In the genomic region with DNA sequence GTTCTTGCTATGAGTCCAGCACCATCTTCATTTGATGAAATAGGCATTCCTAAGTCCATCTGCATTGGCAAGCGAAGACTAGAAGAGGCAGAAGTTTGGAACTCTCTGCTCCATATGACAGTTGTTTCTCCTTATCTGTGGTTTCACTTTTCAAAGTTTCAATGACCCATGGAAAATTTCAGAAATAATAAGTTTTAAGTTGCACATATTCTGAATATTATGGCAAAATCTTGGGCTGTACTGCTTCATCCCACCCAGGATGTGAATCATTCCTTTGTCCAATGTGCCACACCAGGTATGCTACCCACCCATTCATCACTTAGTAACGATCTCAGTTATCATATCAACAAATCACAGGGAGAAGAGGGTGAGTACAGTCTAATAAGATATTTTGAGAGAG, we compare ENCODE assay signal across 22 cellular contexts.
A peak's percentile ranks its signal among the peaks of the same experiment; 100 is the strongest.
DNase-seq lines count a peak whose midpoint lies in the region; ATAC-seq, FAIRE-seq and TF ChIP-seq lines count a peak whose summit lies in the region.
"Had no signal": no experiment of that assay in that cellular context is flagged by ENCODE, and none has a peak within 500 bp of the region (broad histone marks: within the 10 kb centered on the region; RNA-seq: fewer than 3 reads in every experiment).

No MANE protein-coding gene starts in this region.

- POLR2A ChIA-PET in MCF 10A (lab: Yijun Ruan, JAX), result interaction anchor here (1.5 kb wide), 1 partner anchor 12 kb away, joined by 4 read pairs; no protein-coding TSS in a partner anchor
- POLR2A ChIA-PET in CD4-positive, alpha-beta T cell (lab: Charles Lee), result no interaction called here

- dilution Hi-C loops in mammary epithelial cell (cut with HindIII; ENCODE audit: low sequenced_read_pairs), result no loop called here

- H3K79me2 ChIP-seq in mammary epithelial cell (ENCODE audit: insufficient read depth, low read length), result no peaks in the 10 kb centered on the region

- H3K9me3 Mint-ChIP-seq in MCF 10A (ENCODE audit: unreplicated experiment), result no peaks in the 10 kb centered on the region
- H3K9me3 Mint-ChIP-seq in CD4-positive, alpha-beta T cell, result no peaks in the 10 kb centered on the region
- H3K9me3 Mint-ChIP-seq: GM23338 had no signal

- H3K9ac ChIP-seq in mammary epithelial cell (ENCODE audit: insufficient read depth, low read length), result no peak overlapping the region

- no peak overlapping the region for H3K4me3 ChIP-seq in breast epithelium
- H3K4me3 ChIP-seq in mammary epithelial cell (replicated peaks in 1 of 3; ENCODE audit: insufficient read depth in 1 of 3, low read depth in 2 of 3, low read length in 3 of 3), result no peak overlapping the region
- H3K4me3 ChIP-seq: GM23338 had no signal

- H3K27ac Mint-ChIP-seq in MCF 10A (ENCODE audit: low read depth, unreplicated experiment), result peak overlapping the region; percentile 34
- no peak overlapping the region for H3K27ac Mint-ChIP-seq in CD4-positive, alpha-beta T cell
- H3K27ac Mint-ChIP-seq: CD14-positive monocyte, GM23338 had no signal

- ATAC-seq in foreskin keratinocyte, result peak; percentile 61
- ATAC-seq in CD4-positive, alpha-beta T cell (ENCODE audit: poor library complexity), result no peak
- ATAC-seq: GM23338 had no signal

- BruUV-seq in MCF 10A (replicated peaks; lab: Mats Ljungman, UMichigan) (no TSS peak), mammary epithelial cell (replicated peaks; lab: Mats Ljungman, UMichigan) (no TSS peak)

- H3K4me1 ChIP-seq in breast epithelium (no peaks in the 10 kb centered on the region), mammary epithelial cell (ENCODE audit: insufficient read depth, low read length) (peaks cover 47% of the 10 kb centered on the region), foreskin keratinocyte (no peaks in the 10 kb centered on the region)

- no peaks in the 10 kb centered on the region for H3K36me3 ChIP-seq in breast epithelium
- H3K36me3 ChIP-seq in mammary epithelial cell (ENCODE audit: insufficient read depth, low read length), result no peaks in the 10 kb centered on the region

- intact Hi-C loops in MCF 10A (cut with micrococcal nuclease) (no loop called here), breast epithelium (cut with DNase I; ENCODE audit: low total_unique reads) (no loop called here), mammary epithelial cell (cut with micrococcal nuclease) (no loop called here)
- intact Hi-C loops in CD4-positive, alpha-beta T cell (cut with DNase I, micrococcal nuclease), result no loop called here

- no peak for FAIRE-seq in GM12892 (lab: Jason Lieb, UNC)
- FAIRE-seq: GM19239 had no signal

- peak overlapping the region; percentile 29 for H2AFZ ChIP-seq in mammary epithelial cell (ENCODE audit: low read depth, low read length)
- H2AFZ ChIP-seq: GM23338 had no signal

- H3K9me3 ChIP-seq in breast epithelium (peaks cover 0 to 5% of the 10 kb centered on the region in 2 donors), mammary epithelial cell (replicated peaks; ENCODE audit: insufficient read depth, low read length) (no peaks in the 10 kb centered on the region)
- H3K9me3 ChIP-seq in CD4-positive, alpha-beta T cell (ENCODE audit: control insufficient read depth, low read length), result no peaks in the 10 kb centered on the region

- no peaks in the 10 kb centered on the region for H4K20me1 ChIP-seq in mammary epithelial cell (ENCODE audit: insufficient read depth, low read length)

- H3K4me3 Mint-ChIP-seq in MCF 10A (ENCODE audit: unreplicated experiment), result no peak overlapping the region
- H3K4me3 Mint-ChIP-seq in CD4-positive, alpha-beta T cell, result no peak overlapping the region
- H3K4me3 Mint-ChIP-seq: CD14-positive monocyte, GM23338 had no signal

- TF ChIP-seq POLR2A in breast epithelium (IDR thresholded peaks at IDR 0.05) (no peak), GM12892 (IDR thresholded peaks at IDR 0.05; ENCODE audit: low read depth, low read length) (no peak)

- H3K27ac ChIP-seq in breast epithelium (no peak overlapping the region), mammary epithelial cell (ENCODE audit: insufficient read depth, low read depth, low read length) (peak overlapping the region; percentile 86), foreskin keratinocyte (no peak overlapping the region)
- no peak overlapping the region for H3K27ac ChIP-seq in CD4-positive, alpha-beta T cell (ENCODE audit: low read depth, low read length)
- H3K27ac ChIP-seq: 22Rv1 had no signal

- DNase-seq in MCF 10A (ENCODE audit: unreplicated experiment) (peak; percentile 9), breast epithelium (ENCODE audit: low spot score in 2 of 2) (no peak), mammary epithelial cell (peak; percentile 82), foreskin keratinocyte (peak in 1 of 2 donors; percentile 58), NCI-H2196 treated with DMSO at 0.1 percent for 48 hours (lab: John Stamatoyannopoulos, UW; ENCODE audit: unreplicated experiment) (no peak), GM12892 (ENCODE audit: insufficient read length) (no peak), NCI-H2171 (lab: John Stamatoyannopoulos, UW) (no peak)
- DNase-seq in CD4-positive, alpha-beta T cell, result no peak
- DNase-seq: COR-L47, DMS153, GDM1, HCEC 1CT, NCI-H1105 treated with DMSO at 0.1 percent for 48 hours, NCI-H1694 treated with DMSO at 0.1 percent for 48 hours, NCI-H2107, NCI-H226, NCI-H524, NCI-H82 had no signal

- CTCF ChIA-PET in MCF 10A (lab: Yijun Ruan, JAX) (no interaction called here), mammary epithelial cell (lab: Charles Lee; ENCODE audit: low non-redundant PET) (no interaction called here)
- CTCF ChIA-PET in CD4-positive, alpha-beta T cell (lab: Charles Lee), result no interaction called here

- 50% methylated on average over 2 of the region's 2 CpGs for WGBS in mammary epithelial cell (ENCODE audit: low coverage, missing lambda C conversion rate)

- in situ Hi-C loops in mammary epithelial cell (cut with MboI; ENCODE audit: low sequenced_read_pairs in 2 of 2), result no loop called here

- H3K27me3 ChIP-seq in breast epithelium, result no peaks in the 10 kb centered on the region
- H3K27me3 ChIP-seq in mammary epithelial cell (ENCODE audit: insufficient read depth, low read length), result no peaks in the 10 kb centered on the region
- H3K27me3 ChIP-seq in foreskin keratinocyte, result no peaks in the 10 kb centered on the region
- H3K27me3 ChIP-seq in CD4-positive, alpha-beta T cell (ENCODE audit: control insufficient read depth, insufficient read depth, low read length), result no peaks in the 10 kb centered on the region

- no peaks in the 10 kb centered on the region for H3K27me3 Mint-ChIP-seq in MCF 10A (ENCODE audit: insufficient read depth, unreplicated experiment)
- peaks cover 10% of the 10 kb centered on the region for H3K27me3 Mint-ChIP-seq in CD4-positive, alpha-beta T cell

- TF ChIP-seq CTCF in MCF 10A (IDR thresholded peaks at IDR 0.05; ENCODE audit: unreplicated experiment) (no peak), breast epithelium (IDR thresholded peaks at IDR 0.05) (no peak), mammary epithelial cell (conservative IDR thresholded peaks at IDR 0.05 in 1 of 2, IDR thresholded peaks at IDR 0.05 in 1 of 2; ENCODE audit: extremely low read depth in 1 of 2, insufficient read depth in 1 of 2, low read depth in 1 of 2, low read length in 2 of 2) (no peak), foreskin keratinocyte (conservative IDR thresholded peaks at IDR 0.05) (no peak)
- TF ChIP-seq CTCF in CD4-positive, alpha-beta T cell (IDR thresholded peaks at IDR 0.05), result no peak

- no peaks in the 10 kb centered on the region for H3K36me3 Mint-ChIP-seq in MCF 10A (ENCODE audit: insufficient read depth, unreplicated experiment)
- H3K36me3 Mint-ChIP-seq in CD4-positive, alpha-beta T cell (ENCODE audit: low read depth), result no peaks in the 10 kb centered on the region
- H3K36me3 Mint-ChIP-seq: CD14-positive monocyte had no signal

- peak overlapping the region; percentile 70 for H3K4me2 ChIP-seq in mammary epithelial cell (ENCODE audit: insufficient read depth, low read depth, low read length)
- H3K4me2 ChIP-seq: GM23338 had no signal

- peaks cover 48% of the 10 kb centered on the region for H3K4me1 Mint-ChIP-seq in MCF 10A (ENCODE audit: insufficient read depth, unreplicated experiment)
- no peaks in the 10 kb centered on the region for H3K4me1 Mint-ChIP-seq in CD4-positive, alpha-beta T cell (ENCODE audit: low read depth)
- H3K4me1 Mint-ChIP-seq: CD14-positive monocyte had no signal

Comparison
In these comparisons a context has a peak if more than half of its experiments do, and no peak if none do; other contexts are left out.
1. DNase-seq: peak in MCF 10A (single experiment) and mammary epithelial cell (single experiment); none in breast epithelium (0 of 2), NCI-H2196 treated with DMSO at 0.1 percent for 48 hours (single experiment), CD4-positive, alpha-beta T cell (0 of 10), GM12892 (single experiment) and NCI-H2171 (single experiment).